In the genomic region with DNA sequence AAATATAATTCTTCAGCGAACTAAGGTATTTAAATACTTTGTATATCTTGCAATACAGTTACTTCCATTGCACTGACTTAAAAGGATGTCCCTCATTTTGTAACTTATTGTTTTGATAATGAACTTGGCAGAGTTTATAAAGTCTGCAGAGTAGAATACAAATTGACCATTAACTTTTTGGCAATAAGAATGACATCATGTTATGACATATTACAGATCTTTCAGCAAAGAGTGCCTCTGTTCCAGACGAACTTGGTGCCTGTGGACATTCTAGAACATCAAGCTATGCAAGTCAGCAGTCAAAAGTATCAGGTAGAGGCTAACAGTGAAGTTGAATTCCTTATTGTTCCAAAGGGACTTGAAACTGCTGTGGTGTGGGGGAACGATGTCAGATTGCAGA, we compare ENCODE assay signal across 23 cellular contexts. TPM values are rescaled to one million over a fixed set of nuclear protein-coding genes. Genes with fewer than 3 reads are reported as not detected.
DNase-seq lines count a peak whose midpoint lies in the region; ATAC-seq, FAIRE-seq and TF ChIP-seq lines count a peak whose summit lies in the region.
"Had no signal": no experiment of that assay in that cellular context is flagged by ENCODE, and none has a peak within 500 bp of the region (broad histone marks: within the 10 kb centered on the region; RNA-seq: fewer than 3 reads in every experiment).

No MANE protein-coding gene starts in this region.

- H3K27me3 ChIP-seq in SK-N-SH (ENCODE audit: insufficient read depth) (no peaks in the 10 kb centered on the region), K562 (ENCODE audit: control insufficient read depth in 2 of 2, insufficient read depth in 2 of 2, low read length in 2 of 2) (no peaks in the 10 kb centered on the region), neural cell (ENCODE audit: insufficient read depth, low read depth, low read length) (no peaks in the 10 kb centered on the region)
- H3K27me3 ChIP-seq: BLaER1 had no signal

- H3K4me1 ChIP-seq in SK-N-SH (ENCODE audit: control insufficient read depth in 1 of 2, insufficient read depth in 2 of 2, low read depth in 1 of 2, low read length in 1 of 2), result no peaks in the 10 kb centered on the region
- no peaks in the 10 kb centered on the region for H3K4me1 ChIP-seq in HEK293 (ENCODE audit: control insufficient read depth, insufficient read depth, low read length)
- no peaks in the 10 kb centered on the region for H3K4me1 ChIP-seq in K562 (replicated peaks in 1 of 2; ENCODE audit: control insufficient read depth in 2 of 2, insufficient read depth in 2 of 2, low read length in 2 of 2)
- H3K4me1 ChIP-seq: Caco-2 had no signal

- H3K9ac ChIP-seq in SK-N-SH (no peak overlapping the region), K562 (ENCODE audit: insufficient read depth in 1 of 2, low read depth in 2 of 2, low read length in 2 of 2) (no peak overlapping the region), neural cell (ENCODE audit: low read length) (no peak overlapping the region)
- H3K9ac ChIP-seq: BLaER1 had no signal

- CTCF ChIA-PET in SK-N-SH (lab: Yijun Ruan, JAX), result interaction anchor here (1.2 to 2.7 kb wide), 4 partner anchors 15 to 115 kb away, joined by 3 to 10 read pairs (median 8); partner anchors contain the start of gene EEIG2
- CTCF ChIA-PET in HEK293 (lab: Yijun Ruan, JAX), result interaction anchor here (2.5 kb wide), 1 partner anchor 16 kb away, joined by 10 read pairs; no protein-coding TSS in a partner anchor
- CTCF ChIA-PET in K562 (lab: Yijun Ruan, JAX; ENCODE audit: low intra/inter-chr PET ratio), result no interaction called here

- TF ChIP-seq CTCF in SK-N-SH (IDR thresholded peaks at IDR 0.05), result no peak
- no peak for TF ChIP-seq CTCF in HEK293 (tag by site-specific recombination; IDR thresholded peaks at IDR 0.05)
- no peak for TF ChIP-seq CTCF in K562 (IDR thresholded peaks at IDR 0.05 in 2 of 3, conservative IDR thresholded peaks at IDR 0.05 in 1 of 3; ENCODE audit: insufficient read depth in 2 of 3, low read depth in 1 of 3, low read length in 3 of 3)
- TF ChIP-seq CTCF in neural cell (IDR thresholded peaks at IDR 0.05; ENCODE audit: poor library complexity, severe bottlenecking), result no peak

- DNase-seq in SK-N-SH, result no peak
- no peak for DNase-seq in K562 (ENCODE audit: extremely low read depth in 1 of 4, low spot score in 3 of 4)
- DNase-seq in DMS79 (lab: John Stamatoyannopoulos, UW), result no peak
- no peak for DNase-seq in T-helper 9 cell
- DNase-seq: Caco-2; CD4-positive, CD25-positive, alpha-beta regulatory T cell; CD8-positive, alpha-beta T cell; DMS153; EL; GDM1; GOT3 had no signal

- H3K9me1 ChIP-seq in K562 (ENCODE audit: control insufficient read depth, insufficient read depth, low read length), result no peaks in the 10 kb centered on the region

- no peaks in the 10 kb centered on the region for H4K20me1 ChIP-seq in SK-N-SH (ENCODE audit: insufficient read depth)
- no peaks in the 10 kb centered on the region for H4K20me1 ChIP-seq in K562 (replicated peaks; ENCODE audit: control insufficient read depth, insufficient read depth, low read length)
- no peaks in the 10 kb centered on the region for H4K20me1 ChIP-seq in neural cell (ENCODE audit: insufficient read depth)
- H4K20me1 ChIP-seq: BLaER1 had no signal

- H3K4me2 ChIP-seq in SK-N-SH (no peak overlapping the region), K562 (ENCODE audit: insufficient read depth, low read length) (no peak overlapping the region), neural cell (ENCODE audit: low read length) (no peak overlapping the region)
- H3K4me2 ChIP-seq: BLaER1 had no signal

- in situ Hi-C loops in K562 (cut with MboI), result loop anchor here (25.0 kb wide), 1 partner anchor 841 kb away; no protein-coding TSS in a partner anchor

- ATAC-seq in SK-N-SH treated with all-trans-retinoic acid at 6 μM for 48 hours, result no peak
- no peak for ATAC-seq in K562
- ATAC-seq in GM21528 (IDR thresholded peaks at IDR 0.05; ENCODE audit: low FRiP score, unreplicated experiment), result no peak
- ATAC-seq: CD8-positive, alpha-beta T cell had no signal

- no peak for TF ChIP-seq EP300 in SK-N-SH (IDR thresholded peaks at IDR 0.05; ENCODE audit: borderline replicate concordance in 1 of 2, low read depth in 1 of 2, low read length in 1 of 2)
- no peak for TF ChIP-seq EP300 in K562 (IDR thresholded peaks at IDR 0.05; ENCODE audit: low read length)
- TF ChIP-seq EP300 in neural cell (conservative IDR thresholded peaks at IDR 0.05; ENCODE audit: poor library complexity, severe bottlenecking), result no peak

- H3K79me2 ChIP-seq in SK-N-SH (ENCODE audit: insufficient read depth), result no peaks in the 10 kb centered on the region
- H3K79me2 ChIP-seq in K562 (ENCODE audit: control insufficient read depth, insufficient read depth, low read length), result no peaks in the 10 kb centered on the region
- H3K79me2 ChIP-seq in neural cell (replicated peaks; ENCODE audit: insufficient read depth, low read length), result no peaks in the 10 kb centered on the region

- H3K9me2 ChIP-seq in SK-N-SH (no peaks in the 10 kb centered on the region), neural cell (ENCODE audit: insufficient read depth, low read length) (no peaks in the 10 kb centered on the region)

- intact Hi-C loops in K562 (cut with micrococcal nuclease), result no loop called here

- no peak overlapping the region for H3K27ac ChIP-seq in SK-N-SH (ENCODE audit: low read depth in 2 of 2, low read length in 1 of 2)
- no peak overlapping the region for H3K27ac ChIP-seq in HEK293 (ENCODE audit: extremely low read depth, low read depth, low read length)
- no peak overlapping the region for H3K27ac ChIP-seq in K562 (ENCODE audit: extremely low read depth, low read depth, low read length)
- no peak overlapping the region for H3K27ac ChIP-seq in neural cell (ENCODE audit: low read length)
- H3K27ac ChIP-seq: 22Rv1, BLaER1, C4-2B had no signal

- no peak for FAIRE-seq in K562 (lab: Jason Lieb, UNC)
- FAIRE-seq: A204.1, GM12891, GM18507, H54 had no signal

- WGBS in SK-N-SH (ENCODE audit: low lambda C conversion rate), result 71% methylated on average over 3 of the region's 3 CpGs
- 41% methylated on average over 3 of the region's 3 CpGs for WGBS in K562 (ENCODE audit: insufficient coverage, low coverage, missing lambda C conversion rate)

- H3K36me3 ChIP-seq in SK-N-SH (replicated peaks in 1 of 2; ENCODE audit: control insufficient read depth in 1 of 2, insufficient read depth in 2 of 2, low read length in 1 of 2), result peaks cover 14 to 29% of the 10 kb centered on the region in 2 experiments
- peaks cover 0 to 27% of the 10 kb centered on the region in 2 experiments; a peak in 2 of 3 replicates for H3K36me3 ChIP-seq in HEK293 (ENCODE audit: control insufficient read depth in 2 of 2, insufficient read depth in 1 of 2, low read length in 2 of 2)
- H3K36me3 ChIP-seq in K562 (ENCODE audit: control insufficient read depth, insufficient read depth, low read length), result peaks cover 17% of the 10 kb centered on the region; the same call in 2 of the 3 replicates
- H3K36me3 ChIP-seq in neural cell (ENCODE audit: insufficient read depth, low read length), result no peaks in the 10 kb centered on the region

- TF ChIP-seq RAD21 in SK-N-SH (IDR thresholded peaks at IDR 0.05; ENCODE audit: low read length) (no peak), K562 (CRISPR knock-in tag; conservative IDR thresholded peaks at IDR 0.05 in 1 of 2, IDR thresholded peaks at IDR 0.05 in 1 of 2) (no peak), neural cell (conservative IDR thresholded peaks at IDR 0.05) (no peak)

- TF ChIP-seq POLR2A in K562 (conservative IDR thresholded peaks at IDR 0.05), result no peak

- BruUV-seq in K562 (replicated peaks; lab: Mats Ljungman, UMichigan), result no TSS peak

- no peaks in the 10 kb centered on the region for H3K9me3 ChIP-seq in SK-N-SH
- no peaks in the 10 kb centered on the region for H3K9me3 ChIP-seq in HEK293 (ENCODE audit: control insufficient read depth, insufficient read depth, low read depth, low read length)
- H3K9me3 ChIP-seq in K562 (replicated peaks; ENCODE audit: control insufficient read depth, insufficient read depth, low read depth, low read length), result no peaks in the 10 kb centered on the region
- H3K9me3 ChIP-seq in neural cell (ENCODE audit: low read length), result no peaks in the 10 kb centered on the region
- H3K9me3 ChIP-seq: BLaER1, Caco-2, HAP-1 had no signal

- H2AFZ ChIP-seq in SK-N-SH (ENCODE audit: low read depth) (no peak overlapping the region), K562 (ENCODE audit: low read depth, low read length) (no peak overlapping the region), neural cell (ENCODE audit: low read depth, low read length) (no peak overlapping the region)

- POLR2A ChIA-PET in SK-N-SH (lab: Yijun Ruan, JAX) (no interaction called here), HEK293 (lab: Yijun Ruan, JAX) (no interaction called here), K562 (lab: Yijun Ruan, JAX) (interaction anchor here (1.8 kb wide), 1 partner anchor 11 kb away, joined by 4 read pairs; no protein-coding TSS in a partner anchor)

- H3F3A ChIP-seq in SK-N-SH (replicated peaks; ENCODE audit: insufficient read depth) (no peaks in the 10 kb centered on the region), neural cell (ENCODE audit: insufficient read depth, low read length, poor library complexity, severe bottlenecking) (no peaks in the 10 kb centered on the region)

- no peak overlapping the region for H3K4me3 ChIP-seq in SK-N-SH (ENCODE audit: low read depth in 2 of 2, low read length in 1 of 2)
- no peak overlapping the region for H3K4me3 ChIP-seq in HEK293 (ENCODE audit: low read depth, low read length)
- no peak overlapping the region for H3K4me3 ChIP-seq in K562
- no peak overlapping the region for H3K4me3 ChIP-seq in neural cell (ENCODE audit: low read length)
- H3K4me3 ChIP-seq: BLaER1, HAP-1 had no signal

RNA-seq across cellular contexts. Expression of gene HENMT1, which starts 32.9 kb away (rescaled TPM):
- 0.03 TPM in 2 replicates for polyA plus RNA-seq in SK-N-SH (2012; rRNA removed)
- polyA plus RNA-seq in SK-N-SH (2012; cell fraction: cytosol; rRNA removed), result 0.07 and 0.09 TPM in 2 replicates
- polyA plus RNA-seq in SK-N-SH (2012; cell fraction: nucleus; rRNA removed), result not detected in 2 replicates
- total RNA-seq in K562 (2011; cell fraction: chromatin; rRNA removed; ENCODE audit: low replicate concordance), result not detected in 2 replicates
- total RNA-seq in K562 (2011; cell fraction: nucleolus; rRNA removed), result not detected in 2 replicates
- total RNA-seq in K562 (2011; cell fraction: nucleoplasm; rRNA removed), result not detected in 2 replicates
- not detected in 2 replicates for total RNA-seq in K562 (2014; rRNA removed)
- not detected in 2 replicates for total RNA-seq in K562 (2014; rRNA removed; fragmentation: Illumina TruSeq; extraction: Trizol)
- total RNA-seq in K562 (2015; rRNA removed; fragmentation: Illumina TruSeq; extraction: Trizol), result not detected in 2 replicates
- not detected in 2 replicates for total RNA-seq in K562 (2021)
- not detected in 2 replicates for polyA plus RNA-seq in K562 (2011; rRNA removed)
- polyA plus RNA-seq in K562 (2011; cell fraction: cytosol; rRNA removed), result not detected in 2 replicates
- polyA plus RNA-seq in K562 (2011; cell fraction: nucleus; rRNA removed), result not detected in 2 replicates
- polyA plus RNA-seq in K562 (2012), result not detected in 2 replicates
- polyA plus RNA-seq in K562 (2014; fragmentation: Illumina TruSeq; extraction: Trizol), result not detected in 2 replicates
- not detected for polyA plus RNA-seq in K562 (2014; fragmentation: Nextera tagmentation; extraction: Ambion mirVana)
- polyA plus RNA-seq in K562 (2014; rRNA removed), result 0.19 TPM in 1 of 2 replicates, not detected in the other
- polyA minus RNA-seq in K562 (2011; rRNA and poly(A)+ RNA removed), result not detected in 2 replicates
- polyA minus RNA-seq in K562 (2011; cell fraction: cytosol; rRNA and poly(A)+ RNA removed), result not detected in 2 replicates
- not detected in 2 replicates for polyA minus RNA-seq in K562 (2011; cell fraction: nucleus; rRNA and poly(A)+ RNA removed)
- polyA plus RNA-seq in neural cell, result 2.6 and 4.1 TPM in 2 replicates
- 1.5 and 1.7 TPM in 2 replicates for polyA minus RNA-seq in neural cell
